ENCODE assay signal across 2 cellular contexts in genomic region chr11:6745465-6746015, GRCh38.
TF ChIP-seq lines count a peak whose summit lies in the region.

No MANE protein-coding gene starts in this region.

TF ChIP-seq in liver, 16 proteins besides CTCF, POLR2A, EP300 and RAD21:
- TF ChIP-seq HNF4G (IDR thresholded peaks at IDR 0.05) = no peak
- TF ChIP-seq HNF4A (conservative IDR thresholded peaks at IDR 0.05) = no peak
- TF ChIP-seq REST (IDR thresholded peaks at IDR 0.05) = no peak
- peak; percentile 5 for TF ChIP-seq SP1 (IDR thresholded peaks at IDR 0.05)
- peak; percentile 35 for TF ChIP-seq NR2F2 (IDR thresholded peaks at IDR 0.05)
- TF ChIP-seq FOXA1 (IDR thresholded peaks at IDR 0.05) = no peak
- TF ChIP-seq MAX (IDR thresholded peaks at IDR 0.05) = no peak

TF ChIP-seq in HepG2, 621 proteins besides CTCF, POLR2A, EP300 and RAD21:
- TF ChIP-seq AGO2 (optimal IDR thresholded peaks at IDR 0.05; ENCODE audit: low read depth, low read length) = no peak
- TF ChIP-seq NR1H2 (CRISPR knock-in tag; IDR thresholded peaks at IDR 0.05; ENCODE audit: borderline replicate concordance, low read depth) = no peak
- TF ChIP-seq MIER2 (CRISPR knock-in tag; IDR thresholded peaks at IDR 0.05) = no peak
- TF ChIP-seq PCBP1 (IDR thresholded peaks at IDR 0.05; ENCODE audit: borderline replicate concordance, low read depth, low read length) = no peak
- no peak for TF ChIP-seq ZNF616 (CRISPR knock-in tag; IDR thresholded peaks at IDR 0.05; ENCODE audit: low read depth)
- TF ChIP-seq GATAD2A (CRISPR knock-in tag; IDR thresholded peaks at IDR 0.05) = no peak
- no peak for TF ChIP-seq SMYD3 (CRISPR knock-in tag; IDR thresholded peaks at IDR 0.05)
- TF ChIP-seq FOXO1 (CRISPR knock-in tag; IDR thresholded peaks at IDR 0.05) = no peak
- no peak for TF ChIP-seq HES4 (CRISPR knock-in tag; IDR thresholded peaks at IDR 0.05; ENCODE audit: borderline replicate concordance)
- TF ChIP-seq ZSCAN9 (CRISPR knock-in tag; IDR thresholded peaks at IDR 0.05; ENCODE audit: borderline replicate concordance) = no peak
- no peak for TF ChIP-seq PBX2 (CRISPR knock-in tag; IDR thresholded peaks at IDR 0.05)
- no peak for TF ChIP-seq MZF1 (CRISPR knock-in tag; IDR thresholded peaks at IDR 0.05; ENCODE audit: borderline replicate concordance)
TF ChIP-seq in HepG2: peak in this region for 0.
